ENCODE assay signal across 1 cellular context in genomic region chr14:54483073-54483745, GRCh38.
TF ChIP-seq lines count a peak whose summit lies in the region.

No MANE protein-coding gene starts in this region.

TF ChIP-seq in HepG2, 621 proteins besides CTCF, POLR2A, EP300 and RAD21 (continued from another document):
- TF ChIP-seq KDM6A (CRISPR knock-in tag; IDR thresholded peaks at IDR 0.05; ENCODE audit: low read depth) = peak; percentile 60; the same call in 1 of the 2 replicates
- TF ChIP-seq ZNF235 (CRISPR knock-in tag; IDR thresholded peaks at IDR 0.05; ENCODE audit: borderline replicate concordance) = no peak
- no peak for TF ChIP-seq ZNF549 (CRISPR knock-in tag; IDR thresholded peaks at IDR 0.05)
- TF ChIP-seq MXD1 (CRISPR knock-in tag; IDR thresholded peaks at IDR 0.05) = no peak
- TF ChIP-seq ZNF264 (CRISPR knock-in tag; IDR thresholded peaks at IDR 0.05) = peak; percentile 41; the same call in 1 of the 2 replicates
- TF ChIP-seq MED1 (CRISPR knock-in tag; IDR thresholded peaks at IDR 0.05) = peak; percentile 52; the same call in 1 of the 2 replicates
- no peak for TF ChIP-seq CERS6 (CRISPR knock-in tag; IDR thresholded peaks at IDR 0.05)
- no peak for TF ChIP-seq RERE (CRISPR knock-in tag; IDR thresholded peaks at IDR 0.05; ENCODE audit: low read depth)
- 0 out of 2 replicates have a peak, but pooled peaks have one; percentile 15 for TF ChIP-seq FOXJ3 (CRISPR knock-in tag; IDR thresholded peaks at IDR 0.05; ENCODE audit: borderline replicate concordance)
- no peak for TF ChIP-seq U2AF2 (IDR thresholded peaks at IDR 0.05; ENCODE audit: low read depth, low read length)
- TF ChIP-seq ZFP62 (CRISPR knock-in tag; IDR thresholded peaks at IDR 0.05) = no peak
- TF ChIP-seq HMG20A (CRISPR knock-in tag; IDR thresholded peaks at IDR 0.05; ENCODE audit: borderline replicate concordance) = peak; percentile 55; the same call in 1 of the 2 replicates
- TF ChIP-seq ZNF790 (CRISPR knock-in tag; IDR thresholded peaks at IDR 0.05; ENCODE audit: borderline replicate concordance) = no peak
- no peak for TF ChIP-seq ZNF260 (CRISPR knock-in tag; IDR thresholded peaks at IDR 0.05; ENCODE audit: borderline replicate concordance, low read depth)
- no peak for TF ChIP-seq ZSCAN12 (CRISPR knock-in tag; IDR thresholded peaks at IDR 0.05)
- no peak for TF ChIP-seq KDM2A (CRISPR knock-in tag; IDR thresholded peaks at IDR 0.05; ENCODE audit: borderline replicate concordance, low read depth)
- TF ChIP-seq RORA (CRISPR knock-in tag; IDR thresholded peaks at IDR 0.05) = no peak
- TF ChIP-seq PTBP1 (IDR thresholded peaks at IDR 0.05; ENCODE audit: low read depth, low read length, poor library complexity, severe bottlenecking) = no peak
- 0 out of 2 replicates have a peak, but pooled peaks have one; percentile 37 for TF ChIP-seq NFE2L2 (IDR thresholded peaks at IDR 0.05; ENCODE audit: low read length)
- TF ChIP-seq, protein P1, sequence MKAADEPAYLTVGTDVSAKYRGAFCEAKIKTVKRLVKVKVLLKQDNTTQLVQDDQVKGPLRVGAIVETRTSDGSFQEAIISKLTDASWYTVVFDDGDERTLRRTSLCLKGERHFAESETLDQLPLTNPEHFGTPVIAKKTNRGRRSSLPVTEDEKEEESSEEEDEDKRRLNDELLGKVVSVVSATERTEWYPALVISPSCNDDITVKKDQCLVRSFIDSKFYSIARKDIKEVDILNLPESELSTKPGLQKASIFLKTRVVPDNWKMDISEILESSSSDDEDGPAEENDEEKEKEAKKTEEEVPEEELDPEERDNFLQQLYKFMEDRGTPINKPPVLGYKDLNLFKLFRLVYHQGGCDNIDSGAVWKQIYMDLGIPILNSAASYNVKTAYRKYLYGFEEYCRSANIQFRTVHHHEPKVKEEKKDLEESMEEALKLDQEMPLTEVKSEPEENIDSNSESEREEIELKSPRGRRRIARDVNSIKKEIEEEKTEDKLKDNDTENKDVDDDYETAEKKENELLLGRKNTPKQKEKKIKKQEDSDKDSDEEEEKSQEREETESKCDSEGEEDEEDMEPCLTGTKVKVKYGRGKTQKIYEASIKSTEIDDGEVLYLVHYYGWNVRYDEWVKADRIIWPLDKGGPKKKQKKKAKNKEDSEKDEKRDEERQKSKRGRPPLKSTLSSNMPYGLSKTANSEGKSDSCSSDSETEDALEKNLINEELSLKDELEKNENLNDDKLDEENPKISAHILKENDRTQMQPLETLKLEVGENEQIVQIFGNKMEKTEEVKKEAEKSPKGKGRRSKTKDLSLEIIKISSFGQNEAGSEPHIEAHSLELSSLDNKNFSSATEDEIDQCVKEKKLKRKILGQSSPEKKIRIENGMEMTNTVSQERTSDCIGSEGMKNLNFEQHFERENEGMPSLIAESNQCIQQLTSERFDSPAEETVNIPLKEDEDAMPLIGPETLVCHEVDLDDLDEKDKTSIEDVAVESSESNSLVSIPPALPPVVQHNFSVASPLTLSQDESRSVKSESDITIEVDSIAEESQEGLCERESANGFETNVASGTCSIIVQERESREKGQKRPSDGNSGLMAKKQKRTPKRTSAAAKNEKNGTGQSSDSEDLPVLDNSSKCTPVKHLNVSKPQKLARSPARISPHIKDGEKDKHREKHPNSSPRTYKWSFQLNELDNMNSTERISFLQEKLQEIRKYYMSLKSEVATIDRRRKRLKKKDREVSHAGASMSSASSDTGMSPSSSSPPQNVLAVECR (CRISPR knock-in tag; IDR thresholded peaks at IDR 0.05; ENCODE audit: borderline replicate concordance) = no peak
- TF ChIP-seq MNT (IDR thresholded peaks at IDR 0.05) = no peak
- peak; percentile 68 for TF ChIP-seq ZNF644 (CRISPR knock-in tag; IDR thresholded peaks at IDR 0.05; ENCODE audit: low read depth)
